In genomic region chr6:169051371-169051770, GRCh38 we compare ENCODE assay signal across 15 cellular contexts.
"Had no signal": no experiment of that assay in that cellular context is flagged by ENCODE, and none has a peak within 500 bp of the region (broad histone marks: within the 10 kb centered on the region; RNA-seq: fewer than 3 reads in every experiment).

No MANE protein-coding gene starts in this region.

- H3K4me1 ChIP-seq: esophagus squamous epithelium, parathyroid adenoma, suprapubic skin, upper lobe of left lung had no signal

- H3K9me3 ChIP-seq: esophagus squamous epithelium, suprapubic skin, upper lobe of left lung had no signal

- H3K4me3 ChIP-seq: dorsolateral prefrontal cortex, esophagus squamous epithelium, lung, suprapubic skin, upper lobe of left lung had no signal

- DNase-seq: activated CD4-positive, alpha-beta T cell treated with anti-CD3 and anti-CD28 coated beads for 4 hours; activated naive CD4-positive, alpha-beta T cell; aorta; dorsolateral prefrontal cortex; esophagus squamous epithelium; foreskin melanocyte; head of caudate nucleus; left colon; naive thymus-derived CD4-positive, alpha-beta T cell; stimulated activated CD4-positive, alpha-beta T cell treated with anti-CD3 and anti-CD28 coated beads, Interleukin-2, amount 100 ng/mL, for 48 hours; stimulated activated naive CD4-positive, alpha-beta T cell treated with Interleukin-2 at 50 U/mL for 16 hours; upper lobe of left lung had no signal

- H2AFZ ChIP-seq: parathyroid adenoma had no signal

- ATAC-seq: left colon; naive thymus-derived CD4-positive, alpha-beta T cell had no signal

- H3K9ac ChIP-seq: parathyroid adenoma had no signal

- H3K79me2 ChIP-seq: parathyroid adenoma had no signal

- H3K27me3 ChIP-seq: dorsolateral prefrontal cortex, esophagus squamous epithelium, suprapubic skin, upper lobe of left lung had no signal

- H3K27ac ChIP-seq: dorsolateral prefrontal cortex, esophagus squamous epithelium, parathyroid adenoma, suprapubic skin, upper lobe of left lung had no signal

- H3K36me3 ChIP-seq: esophagus squamous epithelium, suprapubic skin, upper lobe of left lung had no signal
